In genomic region chr18:37394610-37394965, GRCh38 we compare ENCODE assay signal across 10 cellular contexts.
DNase-seq lines count a peak whose midpoint lies in the region; ATAC-seq and TF ChIP-seq lines count a peak whose summit lies in the region.
"Had no signal": no experiment of that assay in that cellular context is flagged by ENCODE, and none has a peak within 500 bp of the region (broad histone marks: within the 10 kb centered on the region; RNA-seq: fewer than 3 reads in every experiment).

No MANE protein-coding gene starts in this region.

- H3K27ac ChIP-seq in MM.1S (ENCODE audit: low read length): no peak overlapping the region
- H3K27ac ChIP-seq in mesodermal cell (ENCODE audit: low read depth, low read length, severe bottlenecking): no peak overlapping the region
- H3K27ac ChIP-seq in substantia nigra (ENCODE audit: low read depth, low read length, poor library complexity, severe bottlenecking): peak overlapping the region; percentile 77

- peaks cover 54% of the 10 kb centered on the region for H3K27me3 Mint-ChIP-seq in central memory CD8-positive, alpha-beta T cell

- H3K27ac Mint-ChIP-seq in central memory CD8-positive, alpha-beta T cell (ENCODE audit: low read depth): no peak overlapping the region
- H3K27ac Mint-ChIP-seq: activated naive CD4-positive, alpha-beta T cell treated with anti-CD3 and anti-CD28 coated beads for 36 hours had no signal

- DNase-seq in MM.1S (no peak), substantia nigra (lab: John Stamatoyannopoulos, UW) (no peak), NCI-H2107 treated with DMSO at 0.1 percent for 48 hours (lab: John Stamatoyannopoulos, UW; ENCODE audit: unreplicated experiment) (no peak), lower leg skin (ENCODE audit: low spot score in 2 of 2) (no peak)
- no peak for DNase-seq in central memory CD8-positive, alpha-beta T cell (ENCODE audit: low spot score in 2 of 2)
- DNase-seq: activated CD4-positive, alpha-beta T cell treated with anti-CD3 and anti-CD28 coated beads, Interleukin-2, amount 50 U/mL, for 4 hours; activated naive CD4-positive, alpha-beta T cell treated with anti-CD3 and anti-CD28 coated beads for 36 hours had no signal

- H3K4me3 Mint-ChIP-seq in central memory CD8-positive, alpha-beta T cell: peak overlapping the region; percentile 30
- H3K4me3 Mint-ChIP-seq: activated naive CD4-positive, alpha-beta T cell treated with anti-CD3 and anti-CD28 coated beads for 36 hours had no signal

- no peaks in the 10 kb centered on the region for H3K9me3 ChIP-seq in MM.1S (replicated peaks; ENCODE audit: insufficient read depth, low read length)
- H3K9me3 ChIP-seq in mesodermal cell (ENCODE audit: control insufficient read depth, low read length): peaks cover 6% of the 10 kb centered on the region

- H2AFZ ChIP-seq in MM.1S (ENCODE audit: low read length): 0 out of 2 replicates have a peak overlapping the region, but pooled peaks have one; percentile 67

- H3K9me2 ChIP-seq in MM.1S (replicated peaks; ENCODE audit: insufficient read depth, low read length): no peaks in the 10 kb centered on the region

- H4K20me1 ChIP-seq in MM.1S (ENCODE audit: insufficient read depth, low read length): no peaks in the 10 kb centered on the region

- no peaks in the 10 kb centered on the region for H3K9me3 Mint-ChIP-seq in central memory CD8-positive, alpha-beta T cell
- H3K9me3 Mint-ChIP-seq: activated naive CD4-positive, alpha-beta T cell treated with anti-CD3 and anti-CD28 coated beads for 36 hours had no signal

- no peaks in the 10 kb centered on the region for H3K79me2 ChIP-seq in MM.1S (ENCODE audit: low read length)

- no peak for TF ChIP-seq POLR2A in lower leg skin (IDR thresholded peaks at IDR 0.05)

- intact Hi-C loops in lower leg skin (cut with DNase I; ENCODE audit: low total_unique reads): no loop called here

- no peaks in the 10 kb centered on the region for H3K27me3 ChIP-seq in MM.1S (replicated peaks; ENCODE audit: insufficient read depth, low read length)

- H3K4me1 Mint-ChIP-seq in central memory CD8-positive, alpha-beta T cell: peaks cover 7% of the 10 kb centered on the region

- no peak for ATAC-seq in central memory CD8-positive, alpha-beta T cell (replicated peaks; ENCODE audit: extremely low read depth, poor library complexity, severe bottlenecking)
- ATAC-seq in GM18861 (IDR thresholded peaks at IDR 0.05; ENCODE audit: unreplicated experiment) (no peak), GM18868 (IDR thresholded peaks at IDR 0.05; ENCODE audit: unreplicated experiment) (no peak)

- 20% methylated on average over 1 of the region's 5 CpGs; no CpG with 5 or more reads in 1 of the 2 experiments for WGBS in mesodermal cell (ENCODE audit: insufficient coverage in 2 of 2), 2 experiments
- WGBS in lower leg skin, 2 donors: 54 to 57% methylated on average over 5 of the region's 5 CpGs

- no peak overlapping the region for H3K9ac ChIP-seq in MM.1S (ENCODE audit: low read length)

- H3K4me1 ChIP-seq in MM.1S (ENCODE audit: low read length): peaks cover 24% of the 10 kb centered on the region
- peaks cover 6% of the 10 kb centered on the region for H3K4me1 ChIP-seq in mesodermal cell (ENCODE audit: control insufficient read depth, insufficient read depth, low read length, poor library complexity, severe bottlenecking)

- no peaks in the 10 kb centered on the region for H3F3A ChIP-seq in MM.1S (ENCODE audit: insufficient read depth, low read length)

- H3K36me3 Mint-ChIP-seq in central memory CD8-positive, alpha-beta T cell (ENCODE audit: insufficient read depth): no peaks in the 10 kb centered on the region

- H3K36me3 ChIP-seq in MM.1S (replicated peaks; ENCODE audit: insufficient read depth, low read length) (no peaks in the 10 kb centered on the region), mesodermal cell (ENCODE audit: control insufficient read depth, insufficient read depth, low read length) (no peaks in the 10 kb centered on the region)

- peak overlapping the region; percentile 65; the same call in 1 of the 2 replicates for H3K4me2 ChIP-seq in MM.1S (ENCODE audit: low read depth, low read length)

- TF ChIP-seq CTCF in MM.1S (IDR thresholded peaks at IDR 0.05; ENCODE audit: low read length) (no peak), lower leg skin (IDR thresholded peaks at IDR 0.05) (no peak)

- H3K4me3 ChIP-seq in MM.1S (ENCODE audit: low read length) (no peak overlapping the region), mesodermal cell (ENCODE audit: extremely low read depth, insufficient read depth, low read length, poor library complexity, severe bottlenecking) (peak overlapping the region; percentile 28), lower leg skin (ENCODE audit: low read depth, poor library complexity, severe bottlenecking) (no peak overlapping the region)
